ENCODE assay signal across 13 cellular contexts in genomic region chr18:68316636-68317035, GRCh38.
DNase-seq lines count a peak whose midpoint lies in the region; FAIRE-seq and TF ChIP-seq lines count a peak whose summit lies in the region.
"Had no signal": no experiment of that assay in that cellular context is flagged by ENCODE, and none has a peak within 500 bp of the region (broad histone marks: within the 10 kb centered on the region; RNA-seq: fewer than 3 reads in every experiment).

No MANE protein-coding gene starts in this region.

- H3K4me1 ChIP-seq in ACC112 (ENCODE audit: control insufficient read depth, insufficient read depth, low read length, unreplicated experiment): no peaks in the 10 kb centered on the region
- no peaks in the 10 kb centered on the region for H3K4me1 ChIP-seq in astrocyte (ENCODE audit: insufficient read depth, low read length)

- H3K36me3 ChIP-seq in ACC112 (ENCODE audit: insufficient read depth, low read length) (no peaks in the 10 kb centered on the region), astrocyte (ENCODE audit: insufficient read depth, low read length) (no peaks in the 10 kb centered on the region), WERI-Rb-1 (no peaks in the 10 kb centered on the region)

- peaks cover 5% of the 10 kb centered on the region for H3K4me1 Mint-ChIP-seq in astrocyte (ENCODE audit: low read depth, unreplicated experiment)
- H3K4me1 Mint-ChIP-seq: T-cell had no signal

- no peaks in the 10 kb centered on the region for H3K27me3 ChIP-seq in ACC112 (ENCODE audit: insufficient read depth, low read length)
- no peaks in the 10 kb centered on the region for H3K27me3 ChIP-seq in astrocyte (ENCODE audit: insufficient read depth, low read length)
- no peaks in the 10 kb centered on the region for H3K27me3 ChIP-seq in WERI-Rb-1 (ENCODE audit: insufficient read depth, low read depth, severe bottlenecking)

- H2AFZ ChIP-seq in ACC112 (ENCODE audit: low read length, unreplicated experiment) (peak overlapping the region; percentile 92), astrocyte (ENCODE audit: low read depth, low read length) (peak overlapping the region; percentile 54)

- no peaks in the 10 kb centered on the region for H3K9me3 Mint-ChIP-seq in astrocyte (ENCODE audit: unreplicated experiment)

- peak overlapping the region; percentile 78 for H3K4me2 ChIP-seq in astrocyte (ENCODE audit: low read length)
- H3K4me2 ChIP-seq: KMS-11 had no signal

- no peaks in the 10 kb centered on the region for H3K36me3 Mint-ChIP-seq in astrocyte (ENCODE audit: low read depth, unreplicated experiment)
- H3K36me3 Mint-ChIP-seq: activated naive CD4-positive, alpha-beta T cell treated with anti-CD3 and anti-CD28 coated beads, Interleukin-2, amount 50 U/mL, for 72 hours; T-cell had no signal

- no peaks in the 10 kb centered on the region for H4K20me1 ChIP-seq in astrocyte (ENCODE audit: insufficient read depth, low read length)

- H3K4me3 Mint-ChIP-seq in astrocyte (ENCODE audit: unreplicated experiment): no peak overlapping the region
- H3K4me3 Mint-ChIP-seq: T-cell had no signal

- H3K27ac Mint-ChIP-seq in astrocyte (ENCODE audit: unreplicated experiment): no peak overlapping the region
- H3K27ac Mint-ChIP-seq: activated naive CD4-positive, alpha-beta T cell treated with anti-CD3 and anti-CD28 coated beads, Interleukin-2, amount 50 U/mL, for 72 hours; T-cell had no signal

- peak; percentile 91 for FAIRE-seq in astrocyte (lab: Jason Lieb, UNC)
- FAIRE-seq in RCC 7860 (lab: Jason Lieb, UNC): no peak

- H3K79me2 ChIP-seq in ACC112 (ENCODE audit: control insufficient read depth, insufficient read depth, low read length, unreplicated experiment) (no peaks in the 10 kb centered on the region), astrocyte (ENCODE audit: insufficient read depth, low read length) (no peaks in the 10 kb centered on the region)

- H3K4me3 ChIP-seq in ACC112 (ENCODE audit: low read depth, low read length) (peak overlapping the region; percentile 68), astrocyte (ENCODE audit: insufficient read depth, low read depth, low read length) (peak overlapping the region; percentile 36), WERI-Rb-1 (ENCODE audit: low read depth, low read length) (no peak overlapping the region)

- TF ChIP-seq CTCF in astrocyte (IDR thresholded peaks at IDR 0.05; ENCODE audit: insufficient read depth, low read depth, low read length) (no peak), WERI-Rb-1 (IDR thresholded peaks at IDR 0.05; ENCODE audit: low read depth, low read length) (no peak)

- DNase-seq in HCEC 1CT (peak; percentile 40), astrocyte (ENCODE audit: low read depth) (peak; percentile 25), iris pigment epithelial cell (ENCODE audit: low read depth) (peak; percentile 43), hippocampal formation (lab: John Stamatoyannopoulos, UW) (no peak), WERI-Rb-1 (no peak), RCC 7860 (ENCODE audit: low spot score) (no peak), NCI-H2081 (lab: John Stamatoyannopoulos, UW) (no peak)
- DNase-seq: NCI-H524, T-cell had no signal

- H3K9me3 ChIP-seq in astrocyte (ENCODE audit: insufficient read depth, low read depth, low read length) (no peaks in the 10 kb centered on the region), WERI-Rb-1 (ENCODE audit: severe bottlenecking) (no peaks in the 10 kb centered on the region)

- H3K27ac ChIP-seq in ACC112 (ENCODE audit: low read depth, low read length) (no peak overlapping the region), astrocyte (ENCODE audit: low read depth, low read length) (no peak overlapping the region), WERI-Rb-1 (no peak overlapping the region)
- H3K27ac ChIP-seq: C4-2B, KMS-11 had no signal

- no peaks in the 10 kb centered on the region for H3K27me3 Mint-ChIP-seq in astrocyte (ENCODE audit: low read depth, unreplicated experiment)
- H3K27me3 Mint-ChIP-seq: T-cell had no signal

- peak overlapping the region; percentile 55 for H3K9ac ChIP-seq in astrocyte (ENCODE audit: low read length)
- H3K9ac ChIP-seq: KMS-11 had no signal

Comparison
In these comparisons a context has a peak if more than half of its experiments do, and no peak if none do; other contexts are left out.
1. DNase-seq: peak in HCEC 1CT (single experiment), astrocyte (single experiment) and iris pigment epithelial cell (single experiment); none in hippocampal formation (0 of 2), WERI-Rb-1 (single experiment), RCC 7860 (single experiment) and NCI-H2081 (0 of 2).